1 cellular context compared by ENCODE assay signal in genomic region chr19:40424637-40425449, GRCh38.
TF ChIP-seq lines count a peak whose summit lies in the region.

No MANE protein-coding gene starts in this region.

TF ChIP-seq in HEK293, 187 proteins besides CTCF, POLR2A, EP300 and RAD21 (continued from another document and continues in another):
- TF ChIP-seq, protein P1, sequence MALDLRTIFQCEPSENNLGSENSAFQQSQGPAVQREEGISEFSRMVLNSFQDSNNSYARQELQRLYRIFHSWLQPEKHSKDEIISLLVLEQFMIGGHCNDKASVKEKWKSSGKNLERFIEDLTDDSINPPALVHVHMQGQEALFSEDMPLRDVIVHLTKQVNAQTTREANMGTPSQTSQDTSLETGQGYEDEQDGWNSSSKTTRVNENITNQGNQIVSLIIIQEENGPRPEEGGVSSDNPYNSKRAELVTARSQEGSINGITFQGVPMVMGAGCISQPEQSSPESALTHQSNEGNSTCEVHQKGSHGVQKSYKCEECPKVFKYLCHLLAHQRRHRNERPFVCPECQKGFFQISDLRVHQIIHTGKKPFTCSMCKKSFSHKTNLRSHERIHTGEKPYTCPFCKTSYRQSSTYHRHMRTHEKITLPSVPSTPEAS (tag by site-specific recombination; IDR thresholded peaks at IDR 0.05), result no peak
- TF ChIP-seq ZNF350 (tag by site-specific recombination; IDR thresholded peaks at IDR 0.05), result no peak
- TF ChIP-seq ZNF473 (tag by site-specific recombination; IDR thresholded peaks at IDR 0.05), result no peak
- no peak for TF ChIP-seq ZNF664 (tag by site-specific recombination; IDR thresholded peaks at IDR 0.05)
- no peak for TF ChIP-seq ZNF37A (tag by site-specific recombination; IDR thresholded peaks at IDR 0.05)
- TF ChIP-seq, protein P2, sequence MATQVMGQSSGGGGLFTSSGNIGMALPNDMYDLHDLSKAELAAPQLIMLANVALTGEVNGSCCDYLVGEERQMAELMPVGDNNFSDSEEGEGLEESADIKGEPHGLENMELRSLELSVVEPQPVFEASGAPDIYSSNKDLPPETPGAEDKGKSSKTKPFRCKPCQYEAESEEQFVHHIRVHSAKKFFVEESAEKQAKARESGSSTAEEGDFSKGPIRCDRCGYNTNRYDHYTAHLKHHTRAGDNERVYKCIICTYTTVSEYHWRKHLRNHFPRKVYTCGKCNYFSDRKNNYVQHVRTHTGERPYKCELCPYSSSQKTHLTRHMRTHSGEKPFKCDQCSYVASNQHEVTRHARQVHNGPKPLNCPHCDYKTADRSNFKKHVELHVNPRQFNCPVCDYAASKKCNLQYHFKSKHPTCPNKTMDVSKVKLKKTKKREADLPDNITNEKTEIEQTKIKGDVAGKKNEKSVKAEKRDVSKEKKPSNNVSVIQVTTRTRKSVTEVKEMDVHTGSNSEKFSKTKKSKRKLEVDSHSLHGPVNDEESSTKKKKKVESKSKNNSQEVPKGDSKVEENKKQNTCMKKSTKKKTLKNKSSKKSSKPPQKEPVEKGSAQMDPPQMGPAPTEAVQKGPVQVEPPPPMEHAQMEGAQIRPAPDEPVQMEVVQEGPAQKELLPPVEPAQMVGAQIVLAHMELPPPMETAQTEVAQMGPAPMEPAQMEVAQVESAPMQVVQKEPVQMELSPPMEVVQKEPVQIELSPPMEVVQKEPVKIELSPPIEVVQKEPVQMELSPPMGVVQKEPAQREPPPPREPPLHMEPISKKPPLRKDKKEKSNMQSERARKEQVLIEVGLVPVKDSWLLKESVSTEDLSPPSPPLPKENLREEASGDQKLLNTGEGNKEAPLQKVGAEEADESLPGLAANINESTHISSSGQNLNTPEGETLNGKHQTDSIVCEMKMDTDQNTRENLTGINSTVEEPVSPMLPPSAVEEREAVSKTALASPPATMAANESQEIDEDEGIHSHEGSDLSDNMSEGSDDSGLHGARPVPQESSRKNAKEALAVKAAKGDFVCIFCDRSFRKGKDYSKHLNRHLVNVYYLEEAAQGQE (tag by site-specific recombination; IDR thresholded peaks at IDR 0.05), result no peak
- TF ChIP-seq OSR2 (tag by site-specific recombination; IDR thresholded peaks at IDR 0.05), result no peak; the same call in 1 of the 2 replicates
- no peak for TF ChIP-seq ZNF561 (tag by site-specific recombination; IDR thresholded peaks at IDR 0.05; ENCODE audit: borderline replicate concordance)
- TF ChIP-seq ZNF16 (tag by site-specific recombination; IDR thresholded peaks at IDR 0.05; ENCODE audit: low read depth), result no peak
- TF ChIP-seq ZNF621 (tag by site-specific recombination; IDR thresholded peaks at IDR 0.05), result no peak
- TF ChIP-seq ZNF645 (tag by site-specific recombination; IDR thresholded peaks at IDR 0.05), result no peak
- no peak for TF ChIP-seq ZNF596 (tag by site-specific recombination; IDR thresholded peaks at IDR 0.05)
- TF ChIP-seq, protein P3, sequence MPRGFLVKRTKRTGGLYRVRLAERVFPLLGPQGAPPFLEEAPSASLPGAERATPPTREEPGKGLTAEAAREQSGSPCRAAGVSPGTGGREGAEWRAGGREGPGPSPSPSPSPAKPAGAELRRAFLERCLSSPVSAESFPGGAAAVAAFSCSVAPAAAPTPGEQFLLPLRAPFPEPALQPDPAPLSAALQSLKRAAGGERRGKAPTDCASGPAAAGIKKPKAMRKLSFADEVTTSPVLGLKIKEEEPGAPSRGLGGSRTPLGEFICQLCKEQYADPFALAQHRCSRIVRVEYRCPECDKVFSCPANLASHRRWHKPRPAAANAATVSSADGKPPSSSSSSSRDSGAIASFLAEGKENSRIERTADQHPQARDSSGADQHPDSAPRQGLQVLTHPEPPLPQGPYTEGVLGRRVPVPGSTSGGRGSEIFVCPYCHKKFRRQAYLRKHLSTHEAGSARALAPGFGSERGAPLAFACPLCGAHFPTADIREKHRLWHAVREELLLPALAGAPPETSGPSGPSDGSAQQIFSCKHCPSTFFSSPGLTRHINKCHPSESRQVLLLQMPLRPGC (tag by site-specific recombination; IDR thresholded peaks at IDR 0.05), result no peak
- TF ChIP-seq, protein P4, sequence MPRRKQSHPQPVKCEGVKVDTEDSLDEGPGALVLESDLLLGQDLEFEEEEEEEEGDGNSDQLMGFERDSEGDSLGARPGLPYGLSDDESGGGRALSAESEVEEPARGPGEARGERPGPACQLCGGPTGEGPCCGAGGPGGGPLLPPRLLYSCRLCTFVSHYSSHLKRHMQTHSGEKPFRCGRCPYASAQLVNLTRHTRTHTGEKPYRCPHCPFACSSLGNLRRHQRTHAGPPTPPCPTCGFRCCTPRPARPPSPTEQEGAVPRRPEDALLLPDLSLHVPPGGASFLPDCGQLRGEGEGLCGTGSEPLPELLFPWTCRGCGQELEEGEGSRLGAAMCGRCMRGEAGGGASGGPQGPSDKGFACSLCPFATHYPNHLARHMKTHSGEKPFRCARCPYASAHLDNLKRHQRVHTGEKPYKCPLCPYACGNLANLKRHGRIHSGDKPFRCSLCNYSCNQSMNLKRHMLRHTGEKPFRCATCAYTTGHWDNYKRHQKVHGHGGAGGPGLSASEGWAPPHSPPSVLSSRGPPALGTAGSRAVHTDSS (tag by site-specific recombination; IDR thresholded peaks at IDR 0.05), result no peak
- TF ChIP-seq, protein P5, sequence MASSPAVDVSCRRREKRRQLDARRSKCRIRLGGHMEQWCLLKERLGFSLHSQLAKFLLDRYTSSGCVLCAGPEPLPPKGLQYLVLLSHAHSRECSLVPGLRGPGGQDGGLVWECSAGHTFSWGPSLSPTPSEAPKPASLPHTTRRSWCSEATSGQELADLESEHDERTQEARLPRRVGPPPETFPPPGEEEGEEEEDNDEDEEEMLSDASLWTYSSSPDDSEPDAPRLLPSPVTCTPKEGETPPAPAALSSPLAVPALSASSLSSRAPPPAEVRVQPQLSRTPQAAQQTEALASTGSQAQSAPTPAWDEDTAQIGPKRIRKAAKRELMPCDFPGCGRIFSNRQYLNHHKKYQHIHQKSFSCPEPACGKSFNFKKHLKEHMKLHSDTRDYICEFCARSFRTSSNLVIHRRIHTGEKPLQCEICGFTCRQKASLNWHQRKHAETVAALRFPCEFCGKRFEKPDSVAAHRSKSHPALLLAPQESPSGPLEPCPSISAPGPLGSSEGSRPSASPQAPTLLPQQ (tag by site-specific recombination; IDR thresholded peaks at IDR 0.05), result no peak
- no peak for TF ChIP-seq ZNF211 (tag by site-specific recombination; IDR thresholded peaks at IDR 0.05; ENCODE audit: low read depth)
- TF ChIP-seq ZBTB10 (tag by site-specific recombination; IDR thresholded peaks at IDR 0.05), result peak; percentile 96
- no peak for TF ChIP-seq ZNF426 (tag by site-specific recombination; IDR thresholded peaks at IDR 0.05)
- peak; percentile 16; the same call in 1 of the 2 replicates for TF ChIP-seq ZFP69B (tag by site-specific recombination; IDR thresholded peaks at IDR 0.05)
- peak; percentile 72; the same call in 1 of the 2 replicates for TF ChIP-seq FEZF1 (tag by site-specific recombination; IDR thresholded peaks at IDR 0.05)
- TF ChIP-seq, protein P6, sequence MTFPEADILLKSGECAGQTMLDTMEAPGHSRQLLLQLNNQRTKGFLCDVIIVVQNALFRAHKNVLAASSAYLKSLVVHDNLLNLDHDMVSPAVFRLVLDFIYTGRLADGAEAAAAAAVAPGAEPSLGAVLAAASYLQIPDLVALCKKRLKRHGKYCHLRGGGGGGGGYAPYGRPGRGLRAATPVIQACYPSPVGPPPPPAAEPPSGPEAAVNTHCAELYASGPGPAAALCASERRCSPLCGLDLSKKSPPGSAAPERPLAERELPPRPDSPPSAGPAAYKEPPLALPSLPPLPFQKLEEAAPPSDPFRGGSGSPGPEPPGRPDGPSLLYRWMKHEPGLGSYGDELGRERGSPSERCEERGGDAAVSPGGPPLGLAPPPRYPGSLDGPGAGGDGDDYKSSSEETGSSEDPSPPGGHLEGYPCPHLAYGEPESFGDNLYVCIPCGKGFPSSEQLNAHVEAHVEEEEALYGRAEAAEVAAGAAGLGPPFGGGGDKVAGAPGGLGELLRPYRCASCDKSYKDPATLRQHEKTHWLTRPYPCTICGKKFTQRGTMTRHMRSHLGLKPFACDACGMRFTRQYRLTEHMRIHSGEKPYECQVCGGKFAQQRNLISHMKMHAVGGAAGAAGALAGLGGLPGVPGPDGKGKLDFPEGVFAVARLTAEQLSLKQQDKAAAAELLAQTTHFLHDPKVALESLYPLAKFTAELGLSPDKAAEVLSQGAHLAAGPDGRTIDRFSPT (tag by site-specific recombination; IDR thresholded peaks at IDR 0.05), result peak; percentile 74
- TF ChIP-seq ZNF704 (tag by site-specific recombination; IDR thresholded peaks at IDR 0.05), result no peak
- no peak; the same call in 1 of the 2 replicates for TF ChIP-seq KLF1 (tag by site-specific recombination; IDR thresholded peaks at IDR 0.05)
- TF ChIP-seq ZNF140 (tag by site-specific recombination; IDR thresholded peaks at IDR 0.05), result no peak
- TF ChIP-seq ZNF223 (tag by site-specific recombination; IDR thresholded peaks at IDR 0.05), result no peak; the same call in 1 of the 2 replicates
- TF ChIP-seq, protein P7, sequence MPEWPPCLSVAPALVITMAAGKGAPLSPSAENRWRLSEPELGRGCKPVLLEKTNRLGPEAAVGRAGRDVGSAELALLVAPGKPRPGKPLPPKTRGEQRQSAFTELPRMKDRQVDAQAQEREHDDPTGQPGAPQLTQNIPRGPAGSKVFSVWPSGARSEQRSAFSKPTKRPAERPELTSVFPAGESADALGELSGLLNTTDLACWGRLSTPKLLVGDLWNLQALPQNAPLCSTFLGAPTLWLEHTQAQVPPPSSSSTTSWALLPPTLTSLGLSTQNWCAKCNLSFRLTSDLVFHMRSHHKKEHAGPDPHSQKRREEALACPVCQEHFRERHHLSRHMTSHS (tag by site-specific recombination; IDR thresholded peaks at IDR 0.05), result no peak
- no peak for TF ChIP-seq ZNF19 (tag by site-specific recombination; IDR thresholded peaks at IDR 0.05; ENCODE audit: low read depth)
- TF ChIP-seq ZNF114 (tag by site-specific recombination; IDR thresholded peaks at IDR 0.05), result no peak
- TF ChIP-seq ZBTB20 (tag by site-specific recombination; IDR thresholded peaks at IDR 0.05), result peak; percentile 96
- TF ChIP-seq MZF1 (tag by site-specific recombination; IDR thresholded peaks at IDR 0.05; ENCODE audit: borderline replicate concordance), result no peak; the same call in 1 of the 2 replicates
- TF ChIP-seq ZNF26 (tag by site-specific recombination; IDR thresholded peaks at IDR 0.05), result no peak
- no peak for TF ChIP-seq ZNF121 (tag by site-specific recombination; IDR thresholded peaks at IDR 0.05)
- no peak for TF ChIP-seq ZBTB49 (tag by site-specific recombination; IDR thresholded peaks at IDR 0.05; ENCODE audit: low read depth)
- TF ChIP-seq ZNF354C (tag by site-specific recombination; IDR thresholded peaks at IDR 0.05; ENCODE audit: borderline replicate concordance, low read depth), result no peak
- peak; percentile 65; the same call in 1 of the 2 replicates for TF ChIP-seq IKZF3 (tag by site-specific recombination; IDR thresholded peaks at IDR 0.05)
